ENCODE assay signal across 13 cellular contexts in genomic region chr7:128406986-128407589, GRCh38. TPM values are rescaled to one million over a fixed set of nuclear protein-coding genes. Genes with fewer than 3 reads are reported as not detected.
A peak's percentile ranks its signal among the peaks of the same experiment; 100 is the strongest.
DNase-seq lines count a peak whose midpoint lies in the region; ATAC-seq and TF ChIP-seq lines count a peak whose summit lies in the region.
"Had no signal": no experiment of that assay in that cellular context is flagged by ENCODE, and none has a peak within 500 bp of the region (broad histone marks: within the 10 kb centered on the region; RNA-seq: fewer than 3 reads in every experiment).

No MANE protein-coding gene starts in this region.

- H3K4me2 ChIP-seq in Karpas-422 (ENCODE audit: low read depth, low read length, poor library complexity, severe bottlenecking): no peak overlapping the region

- H3K4me3 ChIP-seq in mononuclear cell (ENCODE audit: low read length) (peak overlapping the region; percentile 74), Karpas-422 (ENCODE audit: low read length) (no peak overlapping the region)
- H3K4me3 ChIP-seq: pancreas had no signal

- TF ChIP-seq CTCF in natural killer cell (IDR thresholded peaks at IDR 0.05): no peak

- peaks cover 21% of the 10 kb centered on the region for H4K20me1 ChIP-seq in Karpas-422 (ENCODE audit: insufficient read depth, low read depth, low read length)

- H3K9ac ChIP-seq in Karpas-422 (ENCODE audit: low read length): no peak overlapping the region

- no peaks in the 10 kb centered on the region for H3K36me3 Mint-ChIP-seq in natural killer cell
- H3K36me3 Mint-ChIP-seq in natural killer cell treated with Interleukin-12 subunit alpha and Interleukin-12 subunit beta and Interleukin-15 and Interleukin-18, amount 100 ng/mL, for 72 hours: no peaks in the 10 kb centered on the region
- peaks cover 5% of the 10 kb centered on the region for H3K36me3 Mint-ChIP-seq in activated naive CD8-positive, alpha-beta T cell treated with anti-CD3 and anti-CD28 coated beads for 36 hours

- intact Hi-C loops in natural killer cell (cut with micrococcal nuclease): loop anchor here (5.0 kb wide), 1 partner anchor 50 kb away; the partner anchor contains the start of gene HILPDA

- no peaks in the 10 kb centered on the region for H3K9me2 ChIP-seq in Karpas-422 (replicated peaks; ENCODE audit: insufficient read depth, low read length)

- H3K27me3 ChIP-seq in mononuclear cell (ENCODE audit: insufficient read depth, low read length): no peaks in the 10 kb centered on the region
- H3K27me3 ChIP-seq in Karpas-422 (ENCODE audit: low read length): no peaks in the 10 kb centered on the region
- H3K27me3 ChIP-seq: pancreas had no signal

- H3K27ac ChIP-seq in Karpas-422 (ENCODE audit: low read length): no peak overlapping the region
- H3K27ac ChIP-seq: pancreas had no signal

- peaks cover 8% of the 10 kb centered on the region; the same call in 1 of the 2 replicates for H3K36me3 ChIP-seq in Karpas-422 (ENCODE audit: insufficient read depth, low read length)
- H3K36me3 ChIP-seq: pancreas had no signal

- H3K27me3 Mint-ChIP-seq in natural killer cell (ENCODE audit: low read depth in 2 of 2): no peaks in the 10 kb centered on the region
- H3K27me3 Mint-ChIP-seq in natural killer cell treated with Interleukin-12 subunit alpha and Interleukin-12 subunit beta and Interleukin-15 and Interleukin-18, amount 100 ng/mL, for 72 hours: no peaks in the 10 kb centered on the region
- peaks cover 4% of the 10 kb centered on the region for H3K27me3 Mint-ChIP-seq in activated naive CD8-positive, alpha-beta T cell treated with anti-CD3 and anti-CD28 coated beads for 36 hours

- H3K4me3 Mint-ChIP-seq in natural killer cell: peak overlapping the region; percentile 84
- H3K4me3 Mint-ChIP-seq in natural killer cell treated with Interleukin-12 subunit alpha and Interleukin-12 subunit beta and Interleukin-15 and Interleukin-18, amount 100 ng/mL, for 72 hours: no peak overlapping the region
- peak overlapping the region; percentile 83 for H3K4me3 Mint-ChIP-seq in activated naive CD8-positive, alpha-beta T cell treated with anti-CD3 and anti-CD28 coated beads for 36 hours

- peaks cover 46 to 54% of the 10 kb centered on the region in 2 donors for H3K4me1 Mint-ChIP-seq in natural killer cell
- peaks cover 23 to 25% of the 10 kb centered on the region in 2 donors for H3K4me1 Mint-ChIP-seq in natural killer cell treated with Interleukin-12 subunit alpha and Interleukin-12 subunit beta and Interleukin-15 and Interleukin-18, amount 100 ng/mL, for 72 hours (ENCODE audit: low read depth in 2 of 2)
- H3K4me1 Mint-ChIP-seq in activated naive CD8-positive, alpha-beta T cell treated with anti-CD3 and anti-CD28 coated beads for 36 hours: peaks cover 38% of the 10 kb centered on the region

- no peak for ATAC-seq in natural killer cell
- ATAC-seq in natural killer cell treated with Interleukin-12 subunit alpha and Interleukin-12 subunit beta and Interleukin-15 and Interleukin-18, amount 100 ng/mL, for 72 hours: no peak
- ATAC-seq in GM18907 (IDR thresholded peaks at IDR 0.05; ENCODE audit: unreplicated experiment): no peak
- ATAC-seq: esophagus mucosa, pancreas had no signal

- peak overlapping the region; percentile 54 to 73 for H3K27ac Mint-ChIP-seq in natural killer cell
- H3K27ac Mint-ChIP-seq in natural killer cell treated with Interleukin-12 subunit alpha and Interleukin-12 subunit beta and Interleukin-15 and Interleukin-18, amount 100 ng/mL, for 72 hours: peak overlapping the region in 1 of 2 donors; percentile 18
- H3K27ac Mint-ChIP-seq in activated naive CD8-positive, alpha-beta T cell treated with anti-CD3 and anti-CD28 coated beads for 36 hours: no peak overlapping the region

- H3K4me1 ChIP-seq in mononuclear cell (ENCODE audit: insufficient read depth, low read length) (peaks cover 63% of the 10 kb centered on the region), Karpas-422 (ENCODE audit: low read length) (peaks cover 42% of the 10 kb centered on the region)

- H3K79me2 ChIP-seq in Karpas-422 (ENCODE audit: low read length): peaks cover 26% of the 10 kb centered on the region

- no peak overlapping the region for H2AFZ ChIP-seq in Karpas-422 (ENCODE audit: low read length)

- H3K9me3 Mint-ChIP-seq in natural killer cell: no peaks in the 10 kb centered on the region
- H3K9me3 Mint-ChIP-seq in natural killer cell treated with Interleukin-12 subunit alpha and Interleukin-12 subunit beta and Interleukin-15 and Interleukin-18, amount 100 ng/mL, for 72 hours: no peaks in the 10 kb centered on the region
- no peaks in the 10 kb centered on the region for H3K9me3 Mint-ChIP-seq in activated naive CD8-positive, alpha-beta T cell treated with anti-CD3 and anti-CD28 coated beads for 36 hours

- H3K9me3 ChIP-seq in mononuclear cell (ENCODE audit: low read depth, low read length) (no peaks in the 10 kb centered on the region), Karpas-422 (ENCODE audit: low read length) (no peaks in the 10 kb centered on the region)
- H3K9me3 ChIP-seq: pancreas had no signal

- DNase-seq in natural killer cell (no peak), Karpas-422 (no peak), NCI-H446 treated with DMSO at 0.1 percent for 48 hours (lab: John Stamatoyannopoulos, UW) (no peak)
- no peak for DNase-seq in natural killer cell treated with Interleukin-12 subunit alpha and Interleukin-12 subunit beta and Interleukin-15 and Interleukin-18, amount 100 ng/mL, for 72 hours (ENCODE audit: low spot score)
- DNase-seq in activated naive CD8-positive, alpha-beta T cell treated with anti-CD3 and anti-CD28 coated beads for 36 hours: no peak
- no peak for DNase-seq in stimulated activated CD4-positive, alpha-beta T cell treated with anti-CD3 and anti-CD28 coated beads, Interleukin-4, amount 100 ng/mL, for 24 hours
- DNase-seq: COR-L47, NCI-H2029 had no signal

RNA-seq across cellular contexts. Expression of gene IMPDH1, which starts 2.7 kb away (rescaled TPM):
- total RNA-seq in natural killer cell (10 to 100 TPM; 77.8 to 94.1 (median 89.6) TPM), mononuclear cell (39.7 TPM)
- 10 to 100 TPM; 15.8 to 34.5 TPM for total RNA-seq in natural killer cell treated with Interleukin-12 subunit alpha and Interleukin-12 subunit beta and Interleukin-15 and Interleukin-18, amount 100 ng/mL, for 72 hours
- total RNA-seq in activated naive CD8-positive, alpha-beta T cell treated with anti-CD3 and anti-CD28 coated beads for 36 hours: 10 to 100 TPM; 71.0 to 73.9 TPM
- 30.5 and 50.1 TPM in 2 replicates for total RNA-seq in Karpas-422 (2014; rRNA removed; shearing (Covaris generic); ENCODE audit: low replicate concordance)

RNA-seq across cellular contexts. Expression of gene PRRT4, which starts 45.6 kb away (rescaled TPM):
- total RNA-seq in natural killer cell (under 1 TPM in 1 of 3 donors, not detected in 2; 0.42 TPM), mononuclear cell (0.10 TPM)
- total RNA-seq in natural killer cell treated with Interleukin-12 subunit alpha and Interleukin-12 subunit beta and Interleukin-15 and Interleukin-18, amount 100 ng/mL, for 72 hours: not detected
- under 1 TPM; 0.18 to 0.27 TPM for total RNA-seq in activated naive CD8-positive, alpha-beta T cell treated with anti-CD3 and anti-CD28 coated beads for 36 hours
- total RNA-seq in Karpas-422 (2014; rRNA removed; shearing (Covaris generic); ENCODE audit: low replicate concordance): not detected in 2 replicates
- total RNA-seq: HT-29 had no signal

RNA-seq across cellular contexts. Expression of gene HILPDA, which starts 48.6 kb away (rescaled TPM):
- total RNA-seq in natural killer cell: 1 to 10 TPM; 1.9 to 5.1 (median 2.3) TPM
- total RNA-seq in natural killer cell treated with Interleukin-12 subunit alpha and Interleukin-12 subunit beta and Interleukin-15 and Interleukin-18, amount 100 ng/mL, for 72 hours: 1 to 10 TPM; 3.8 to 9.1 TPM
- 10 to 100 TPM; 72.3 to 72.8 TPM for total RNA-seq in activated naive CD8-positive, alpha-beta T cell treated with anti-CD3 and anti-CD28 coated beads for 36 hours
- 3.0 TPM for total RNA-seq in mononuclear cell
- total RNA-seq in Karpas-422 (2014; rRNA removed; shearing (Covaris generic); ENCODE audit: low replicate concordance): 16.3 and 32.2 TPM in 2 replicates
